Comparison of ENCODE assay signal across 11 cellular contexts in genomic region chr3:188683032-188683491, GRCh38.
DNase-seq lines count a peak whose midpoint lies in the region; ATAC-seq, FAIRE-seq and TF ChIP-seq lines count a peak whose summit lies in the region.
"Had no signal": no experiment of that assay in that cellular context is flagged by ENCODE, and none has a peak within 500 bp of the region (broad histone marks: within the 10 kb centered on the region; RNA-seq: fewer than 3 reads in every experiment).

No MANE protein-coding gene starts in this region.

- H3K27ac Mint-ChIP-seq in activated CD8-positive, alpha-beta memory T cell treated with anti-CD3 and anti-CD28 coated beads, Interleukin-2, amount 10 ng/mL, durations not matched to agents 7 days and 5 days, result no peak overlapping the region
- H3K27ac Mint-ChIP-seq in activated T-cell treated with anti-CD3 and anti-CD28 coated beads, Interleukin-2, amount 50 U/mL, for 24 hours, result peak overlapping the region; percentile 95
- H3K27ac Mint-ChIP-seq: progenitor cell of endocrine pancreas had no signal

- DNase-seq in activated CD8-positive, alpha-beta memory T cell treated with anti-CD3 and anti-CD28 coated beads, Interleukin-2, amount 10 ng/mL, durations not matched to agents 7 days and 5 days, result no peak
- DNase-seq in activated CD8-positive, alpha-beta memory T cell treated with anti-CD3 and anti-CD28 coated beads for 24 hours, result no peak
- DNase-seq in activated T-cell treated with anti-CD3 and anti-CD28 coated beads, Interleukin-2, amount 50 U/mL, for 24 hours, result no peak
- peak; percentile 47 for DNase-seq in hepatic stellate cell (ENCODE audit: low spot score)
- peak; percentile 39 for DNase-seq in stimulated activated naive CD8-positive, alpha-beta T cell treated with anti-CD3 and anti-CD28 coated beads, Interleukin-15, Interleukin-2, amounts not matched to agents 100 U/mL and 50 U/mL, for 24 hours
- DNase-seq in NCI-H69 (lab: John Stamatoyannopoulos, UW), result no peak
- DNase-seq in DMS 273 (lab: John Stamatoyannopoulos, UW; ENCODE audit: unreplicated experiment), result no peak
- no peak for DNase-seq in D721Med (ENCODE audit: insufficient read length, low spot score)
- DNase-seq: dorsolateral prefrontal cortex, OCI-M1 had no signal

- CTCF ChIA-PET in activated CD8-positive, alpha-beta memory T cell treated with anti-CD3 and anti-CD28 coated beads, Interleukin-2, amount 10 ng/mL, durations not matched to agents 7 days and 5 days (lab: Charles Lee), result interaction anchor here (0.9 kb wide), 1 partner anchor 943 kb away, joined by 3 read pairs; no protein-coding TSS in a partner anchor

- FAIRE-seq in D721Med (lab: Jason Lieb, UNC), result no peak

- no peak overlapping the region for H3K4me3 Mint-ChIP-seq in activated CD8-positive, alpha-beta memory T cell treated with anti-CD3 and anti-CD28 coated beads, Interleukin-2, amount 10 ng/mL, durations not matched to agents 7 days and 5 days
- peak overlapping the region; percentile 44 for H3K4me3 Mint-ChIP-seq in activated T-cell treated with anti-CD3 and anti-CD28 coated beads, Interleukin-2, amount 50 U/mL, for 24 hours

- H3K36me3 Mint-ChIP-seq in activated CD8-positive, alpha-beta memory T cell treated with anti-CD3 and anti-CD28 coated beads, Interleukin-2, amount 10 ng/mL, durations not matched to agents 7 days and 5 days, result no peaks in the 10 kb centered on the region
- H3K36me3 Mint-ChIP-seq in activated T-cell treated with anti-CD3 and anti-CD28 coated beads, Interleukin-2, amount 50 U/mL, for 24 hours (ENCODE audit: low read depth), result peaks cover 2% of the 10 kb centered on the region

- TF ChIP-seq CTCF in D721Med (IDR thresholded peaks at IDR 0.05; ENCODE audit: insufficient read depth, missing control alignments), result no peak

- no peaks in the 10 kb centered on the region for H3K27me3 Mint-ChIP-seq in activated CD8-positive, alpha-beta memory T cell treated with anti-CD3 and anti-CD28 coated beads, Interleukin-2, amount 10 ng/mL, durations not matched to agents 7 days and 5 days
- no peaks in the 10 kb centered on the region for H3K27me3 Mint-ChIP-seq in activated T-cell treated with anti-CD3 and anti-CD28 coated beads, Interleukin-2, amount 50 U/mL, for 24 hours
- H3K27me3 Mint-ChIP-seq: progenitor cell of endocrine pancreas had no signal

- peak; percentile 36 for ATAC-seq in activated CD8-positive, alpha-beta memory T cell treated with anti-CD3 and anti-CD28 coated beads, Interleukin-2, amount 10 ng/mL, durations not matched to agents 7 days and 5 days
- peak; percentile 99 for ATAC-seq in stimulated activated naive CD8-positive, alpha-beta T cell treated with anti-CD3 and anti-CD28 coated beads, Interleukin-15, Interleukin-2, amounts not matched to agents 100 U/mL and 50 U/mL, for 24 hours

- H3K4me1 Mint-ChIP-seq in activated CD8-positive, alpha-beta memory T cell treated with anti-CD3 and anti-CD28 coated beads, Interleukin-2, amount 10 ng/mL, durations not matched to agents 7 days and 5 days, result peaks cover 6% of the 10 kb centered on the region
- H3K4me1 Mint-ChIP-seq in activated T-cell treated with anti-CD3 and anti-CD28 coated beads, Interleukin-2, amount 50 U/mL, for 24 hours (ENCODE audit: low read depth), result peaks cover 76% of the 10 kb centered on the region

- H3K9me3 Mint-ChIP-seq in activated CD8-positive, alpha-beta memory T cell treated with anti-CD3 and anti-CD28 coated beads, Interleukin-2, amount 10 ng/mL, durations not matched to agents 7 days and 5 days (ENCODE audit: low read depth), result no peaks in the 10 kb centered on the region
- no peaks in the 10 kb centered on the region for H3K9me3 Mint-ChIP-seq in activated T-cell treated with anti-CD3 and anti-CD28 coated beads, Interleukin-2, amount 50 U/mL, for 24 hours

Comparison
In these comparisons a context has a peak if more than half of its experiments do, and no peak if none do; other contexts are left out.
1. DNase-seq: peak in hepatic stellate cell (single experiment) and stimulated activated naive CD8-positive, alpha-beta T cell treated with anti-CD3 and anti-CD28 coated beads, Interleukin-15, Interleukin-2, amounts not matched to agents 100 U/mL and 50 U/mL, for 24 hours (single experiment); none in activated CD8-positive, alpha-beta memory T cell treated with anti-CD3 and anti-CD28 coated beads, Interleukin-2, amount 10 ng/mL, durations not matched to agents 7 days and 5 days (single experiment), activated CD8-positive, alpha-beta memory T cell treated with anti-CD3 and anti-CD28 coated beads for 24 hours (single experiment), activated T-cell treated with anti-CD3 and anti-CD28 coated beads, Interleukin-2, amount 50 U/mL, for 24 hours (single experiment), NCI-H69 (single experiment), DMS 273 (single experiment) and D721Med (single experiment).